ENCODE assay signal across 1 cellular context in the genomic region with DNA sequence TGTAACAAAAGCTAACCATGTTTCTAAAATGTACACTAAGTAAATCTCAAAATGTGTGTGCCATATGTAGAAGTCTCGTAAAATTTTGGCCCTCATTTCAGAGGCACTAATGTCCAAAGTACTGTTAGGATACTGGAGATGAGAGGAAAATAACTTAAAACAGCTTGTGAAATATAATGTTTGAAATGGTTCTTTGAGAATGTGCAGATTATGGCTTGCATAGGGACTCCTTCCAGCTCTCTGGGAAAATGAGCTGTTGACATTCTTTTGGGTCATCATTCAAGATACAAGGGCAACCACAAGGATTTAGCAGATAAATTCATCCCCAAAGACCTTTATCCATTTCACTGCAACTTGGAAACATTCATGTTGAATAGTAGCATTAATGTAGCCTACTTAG.
TF ChIP-seq lines count a peak whose summit lies in the region.

No MANE protein-coding gene starts in this region.

TF ChIP-seq in SK-N-SH, 30 proteins besides CTCF, POLR2A, EP300 and RAD21 (continued from another document):
- TF ChIP-seq NRF1 (IDR thresholded peaks at IDR 0.05; ENCODE audit: low read depth, low read length) (no peak), TCF12 (IDR thresholded peaks at IDR 0.05) (no peak), NFIC (IDR thresholded peaks at IDR 0.05; ENCODE audit: borderline replicate concordance) (no peak), FOSL2 (IDR thresholded peaks at IDR 0.05; ENCODE audit: borderline replicate concordance, low read depth) (no peak), TEAD4 (IDR thresholded peaks at IDR 0.05; ENCODE audit: borderline replicate concordance, insufficient read depth) (no peak), JUND (IDR thresholded peaks at IDR 0.05) (no peak), FOXM1 (IDR thresholded peaks at IDR 0.05; ENCODE audit: low read depth) (no peak), RXRA (IDR thresholded peaks at IDR 0.05; ENCODE audit: borderline replicate concordance, low read depth) (no peak), TAF1 (IDR thresholded peaks at IDR 0.05; ENCODE audit: borderline replicate concordance, low read depth, low read length) (no peak), SIN3A (IDR thresholded peaks at IDR 0.05; ENCODE audit: borderline replicate concordance, low read depth, low read length) (no peak), YY1 (IDR thresholded peaks at IDR 0.05; ENCODE audit: low read depth) (no peak)
- TF ChIP-seq, protein P1, sequence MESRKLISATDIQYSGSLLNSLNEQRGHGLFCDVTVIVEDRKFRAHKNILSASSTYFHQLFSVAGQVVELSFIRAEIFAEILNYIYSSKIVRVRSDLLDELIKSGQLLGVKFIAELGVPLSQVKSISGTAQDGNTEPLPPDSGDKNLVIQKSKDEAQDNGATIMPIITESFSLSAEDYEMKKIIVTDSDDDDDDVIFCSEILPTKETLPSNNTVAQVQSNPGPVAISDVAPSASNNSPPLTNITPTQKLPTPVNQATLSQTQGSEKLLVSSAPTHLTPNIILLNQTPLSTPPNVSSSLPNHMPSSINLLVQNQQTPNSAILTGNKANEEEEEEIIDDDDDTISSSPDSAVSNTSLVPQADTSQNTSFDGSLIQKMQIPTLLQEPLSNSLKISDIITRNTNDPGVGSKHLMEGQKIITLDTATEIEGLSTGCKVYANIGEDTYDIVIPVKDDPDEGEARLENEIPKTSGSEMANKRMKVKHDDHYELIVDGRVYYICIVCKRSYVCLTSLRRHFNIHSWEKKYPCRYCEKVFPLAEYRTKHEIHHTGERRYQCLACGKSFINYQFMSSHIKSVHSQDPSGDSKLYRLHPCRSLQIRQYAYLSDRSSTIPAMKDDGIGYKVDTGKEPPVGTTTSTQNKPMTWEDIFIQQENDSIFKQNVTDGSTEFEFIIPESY (IDR thresholded peaks at IDR 0.05; ENCODE audit: borderline replicate concordance, low read depth), result no peak
- TF ChIP-seq, protein P2, sequence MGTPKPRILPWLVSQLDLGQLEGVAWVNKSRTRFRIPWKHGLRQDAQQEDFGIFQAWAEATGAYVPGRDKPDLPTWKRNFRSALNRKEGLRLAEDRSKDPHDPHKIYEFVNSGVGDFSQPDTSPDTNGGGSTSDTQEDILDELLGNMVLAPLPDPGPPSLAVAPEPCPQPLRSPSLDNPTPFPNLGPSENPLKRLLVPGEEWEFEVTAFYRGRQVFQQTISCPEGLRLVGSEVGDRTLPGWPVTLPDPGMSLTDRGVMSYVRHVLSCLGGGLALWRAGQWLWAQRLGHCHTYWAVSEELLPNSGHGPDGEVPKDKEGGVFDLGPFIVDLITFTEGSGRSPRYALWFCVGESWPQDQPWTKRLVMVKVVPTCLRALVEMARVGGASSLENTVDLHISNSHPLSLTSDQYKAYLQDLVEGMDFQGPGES (IDR thresholded peaks at IDR 0.05; ENCODE audit: low read depth, low read length), result no peak
- TF ChIP-seq, protein P3, sequence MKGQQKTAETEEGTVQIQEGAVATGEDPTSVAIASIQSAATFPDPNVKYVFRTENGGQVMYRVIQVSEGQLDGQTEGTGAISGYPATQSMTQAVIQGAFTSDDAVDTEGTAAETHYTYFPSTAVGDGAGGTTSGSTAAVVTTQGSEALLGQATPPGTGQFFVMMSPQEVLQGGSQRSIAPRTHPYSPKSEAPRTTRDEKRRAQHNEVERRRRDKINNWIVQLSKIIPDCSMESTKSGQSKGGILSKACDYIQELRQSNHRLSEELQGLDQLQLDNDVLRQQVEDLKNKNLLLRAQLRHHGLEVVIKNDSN (IDR thresholded peaks at IDR 0.05; ENCODE audit: borderline replicate concordance, low read depth), result no peak
- TF ChIP-seq, protein P4, sequence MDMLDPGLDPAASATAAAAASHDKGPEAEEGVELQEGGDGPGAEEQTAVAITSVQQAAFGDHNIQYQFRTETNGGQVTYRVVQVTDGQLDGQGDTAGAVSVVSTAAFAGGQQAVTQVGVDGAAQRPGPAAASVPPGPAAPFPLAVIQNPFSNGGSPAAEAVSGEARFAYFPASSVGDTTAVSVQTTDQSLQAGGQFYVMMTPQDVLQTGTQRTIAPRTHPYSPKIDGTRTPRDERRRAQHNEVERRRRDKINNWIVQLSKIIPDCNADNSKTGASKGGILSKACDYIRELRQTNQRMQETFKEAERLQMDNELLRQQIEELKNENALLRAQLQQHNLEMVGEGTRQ (IDR thresholded peaks at IDR 0.05; ENCODE audit: borderline replicate concordance, low read depth, low read length), result no peak
